Comparison of ENCODE assay signal across 23 cellular contexts in the genomic region with DNA sequence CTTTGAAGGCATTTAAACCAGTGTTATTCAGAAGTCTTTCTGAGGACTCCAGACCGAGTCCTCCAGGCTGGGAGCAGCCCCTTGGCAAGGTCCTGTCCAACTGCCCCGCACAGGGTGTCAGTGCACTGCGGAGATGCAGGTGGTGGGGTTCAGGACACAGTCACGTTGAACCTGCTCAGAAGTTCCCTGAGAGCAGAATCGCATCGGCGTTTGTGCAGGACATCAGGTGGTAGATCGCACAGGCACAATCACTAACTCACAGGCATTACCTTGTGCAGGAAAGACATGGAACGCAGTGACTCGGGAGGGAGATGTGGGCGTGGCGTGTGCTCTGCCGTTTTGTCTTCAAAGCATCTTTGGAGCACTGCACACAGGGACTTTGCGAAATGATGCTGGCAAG. TPM values are rescaled to one million over a fixed set of nuclear protein-coding genes. Genes with fewer than 3 reads are reported as not detected.
DNase-seq lines count a peak whose midpoint lies in the region; ATAC-seq, FAIRE-seq and TF ChIP-seq lines count a peak whose summit lies in the region.
"Had no signal": no experiment of that assay in that cellular context is flagged by ENCODE, and none has a peak within 500 bp of the region (broad histone marks: within the 10 kb centered on the region; RNA-seq: fewer than 3 reads in every experiment).

No MANE protein-coding gene starts in this region.

- intact Hi-C loops in kidney (cut with DNase I) (no loop called here), stomach (cut with DNase I; ENCODE audit: low total_unique reads) (no loop called here)

- no peak overlapping the region for H3K4me3 Mint-ChIP-seq in activated naive CD4-positive, alpha-beta T cell treated with anti-CD3 and anti-CD28 coated beads, Interleukin-2, amount 10 ng/mL, durations not matched to agents 7 days and 5 days
- H3K4me3 Mint-ChIP-seq: CD14-positive monocyte had no signal

- DNase-seq in activated naive CD4-positive, alpha-beta T cell treated with anti-CD3 and anti-CD28 coated beads, Interleukin-2, amount 10 ng/mL, durations not matched to agents 7 days and 5 days, result peak; percentile 2
- DNase-seq in activated naive CD4-positive, alpha-beta T cell (lab: John Stamatoyannopoulos, UW), result no peak
- no peak for DNase-seq in bronchial epithelial cell (ENCODE audit: low read depth)
- peak; percentile 43 for DNase-seq in kidney
- DNase-seq in stomach, result peak; percentile 8
- no peak for DNase-seq in NCI-H446 (lab: John Stamatoyannopoulos, UW)
- DNase-seq: ACHN, AML-193, COR-L47, GF-D8, GOT3, NCI-H1436, NCI-H2029 treated with DMSO at 0.1 percent for 48 hours, NCI-H2171 treated with DMSO at 0.1 percent for 48 hours, NCI-H510A treated with DMSO at 0.1 percent for 48 hours, NCI-H82, PC-9 had no signal

- no peak for TF ChIP-seq POLR2A in stomach (IDR thresholded peaks at IDR 0.05)

- CTCF ChIA-PET in activated naive CD4-positive, alpha-beta T cell treated with anti-CD3 and anti-CD28 coated beads, Interleukin-2, amount 10 ng/mL, durations not matched to agents 7 days and 5 days (lab: Charles Lee), result no interaction called here

- no peak overlapping the region for H3K27ac Mint-ChIP-seq in activated naive CD4-positive, alpha-beta T cell treated with anti-CD3 and anti-CD28 coated beads, Interleukin-2, amount 10 ng/mL, durations not matched to agents 7 days and 5 days

- H3K27me3 Mint-ChIP-seq in activated naive CD4-positive, alpha-beta T cell treated with anti-CD3 and anti-CD28 coated beads, Interleukin-2, amount 10 ng/mL, durations not matched to agents 7 days and 5 days, result no peaks in the 10 kb centered on the region

- H3K36me3 Mint-ChIP-seq in activated naive CD4-positive, alpha-beta T cell treated with anti-CD3 and anti-CD28 coated beads, Interleukin-2, amount 10 ng/mL, durations not matched to agents 7 days and 5 days, result peaks cover 10% of the 10 kb centered on the region

- H3K9ac ChIP-seq in kidney (ENCODE audit: low read length in 2 of 2), result no peak overlapping the region
- H3K9ac ChIP-seq: KMS-11 had no signal

- no peaks in the 10 kb centered on the region for H3K4me1 ChIP-seq in kidney (ENCODE audit: control insufficient read depth in 1 of 2, insufficient read depth in 1 of 2, low read depth in 1 of 2, low read length in 2 of 2)
- H3K4me1 ChIP-seq in stomach, result no peaks in the 10 kb centered on the region

- TF ChIP-seq CTCF in bronchial epithelial cell (IDR thresholded peaks at IDR 0.05; ENCODE audit: insufficient read depth, low read length, severe bottlenecking) (no peak), kidney (IDR thresholded peaks at IDR 0.05; ENCODE audit: borderline replicate concordance, extremely low read depth, insufficient read depth) (no peak), stomach (IDR thresholded peaks at IDR 0.05) (no peak)

- peaks cover 7% of the 10 kb centered on the region for H3K36me3 ChIP-seq in bronchial epithelial cell (ENCODE audit: control insufficient read depth, insufficient read depth, low read length)
- peaks cover 5 to 18% of the 10 kb centered on the region in 2 donors for H3K36me3 ChIP-seq in kidney (ENCODE audit: control insufficient read depth in 1 of 2, insufficient read depth in 2 of 2, low read length in 2 of 2)
- peaks cover 32 to 52% (median 51%) of the 10 kb centered on the region in 4 donors for H3K36me3 ChIP-seq in stomach

- 94 to 96% (median 95%) methylated on average over 14 of the region's 14 CpGs for WGBS in stomach, 5 donors

- TF ChIP-seq EP300 in stomach (IDR thresholded peaks at IDR 0.05), result no peak

- H3K4me3 ChIP-seq in bronchial epithelial cell (ENCODE audit: low read depth, low read length), result no peak overlapping the region
- no peak overlapping the region for H3K4me3 ChIP-seq in kidney (ENCODE audit: low read length in 2 of 2)
- H3K4me3 ChIP-seq in stomach, result no peak overlapping the region
- H3K4me3 ChIP-seq: PC-9 had no signal

- FAIRE-seq in bronchial epithelial cell (lab: Jason Lieb, UNC) (peak; percentile 23), kidney (lab: Jason Lieb, UNC) (no peak)
- FAIRE-seq: GM12892, HepG2 had no signal

- H3K27me3 ChIP-seq in bronchial epithelial cell (ENCODE audit: control insufficient read depth, insufficient read depth, low read length) (no peaks in the 10 kb centered on the region), stomach (no peaks in the 10 kb centered on the region)

- H3K27ac ChIP-seq in kidney (ENCODE audit: low read depth in 2 of 2, low read length in 2 of 2), result no peak overlapping the region
- H3K27ac ChIP-seq in stomach, result no peak overlapping the region
- H3K27ac ChIP-seq: KMS-11, PC-9 had no signal

- H3K4me1 Mint-ChIP-seq in activated naive CD4-positive, alpha-beta T cell treated with anti-CD3 and anti-CD28 coated beads, Interleukin-2, amount 10 ng/mL, durations not matched to agents 7 days and 5 days, result peaks cover 5% of the 10 kb centered on the region
- H3K4me1 Mint-ChIP-seq: CD14-positive monocyte had no signal

- no peaks in the 10 kb centered on the region for H3K9me3 ChIP-seq in kidney (ENCODE audit: control insufficient read depth in 1 of 2, low read length in 2 of 2)
- no peaks in the 10 kb centered on the region for H3K9me3 ChIP-seq in stomach

- ATAC-seq in HG03135 (IDR thresholded peaks at IDR 0.05; ENCODE audit: unreplicated experiment), result no peak
- ATAC-seq: HepG2 had no signal

- no peaks in the 10 kb centered on the region for H3K9me3 Mint-ChIP-seq in activated naive CD4-positive, alpha-beta T cell treated with anti-CD3 and anti-CD28 coated beads, Interleukin-2, amount 10 ng/mL, durations not matched to agents 7 days and 5 days

RNA-seq across cellular contexts. Expression of a gene that starts 10.4 kb away (rescaled TPM):
- total RNA-seq in bronchial epithelial cell, result 35.0 and 79.2 TPM in 2 replicates
- total RNA-seq in kidney, result 119 TPM
- 310 TPM for polyA plus RNA-seq in kidney (ENCODE audit: insufficient read depth, low read depth, low replicate concordance)
- total RNA-seq in stomach, result 100 to 1,000 TPM in 2 of 5 donors, 10 to 100 TPM in 3; 40.6 to 168 (median 80.9) TPM
- 100 to 1,000 TPM; 328 to 582 (median 573) TPM for polyA plus RNA-seq in stomach

RNA-seq across cellular contexts. Expression of a gene that starts 14.7 kb away (rescaled TPM):
- total RNA-seq in bronchial epithelial cell (not detected in 2 replicates), kidney (4.6 TPM), stomach (not detected)
- polyA plus RNA-seq in kidney (ENCODE audit: insufficient read depth, low read depth, low replicate concordance) (1.5 TPM), stomach (not detected)
- total RNA-seq: HepG2, M059J, PC-9 had no signal
- polyA plus RNA-seq: CD14-positive monocyte, HepG2 had no signal

Comparison
In these comparisons a context has a peak if more than half of its experiments do, and no peak if none do; other contexts are left out.
1. DNase-seq: peak in activated naive CD4-positive, alpha-beta T cell treated with anti-CD3 and anti-CD28 coated beads, Interleukin-2, amount 10 ng/mL, durations not matched to agents 7 days and 5 days (single experiment), kidney (single experiment) and stomach (single experiment); none in activated naive CD4-positive, alpha-beta T cell (0 of 4), bronchial epithelial cell (single experiment) and NCI-H446 (0 of 2).